13 cellular contexts compared by ENCODE assay signal in the genomic region with DNA sequence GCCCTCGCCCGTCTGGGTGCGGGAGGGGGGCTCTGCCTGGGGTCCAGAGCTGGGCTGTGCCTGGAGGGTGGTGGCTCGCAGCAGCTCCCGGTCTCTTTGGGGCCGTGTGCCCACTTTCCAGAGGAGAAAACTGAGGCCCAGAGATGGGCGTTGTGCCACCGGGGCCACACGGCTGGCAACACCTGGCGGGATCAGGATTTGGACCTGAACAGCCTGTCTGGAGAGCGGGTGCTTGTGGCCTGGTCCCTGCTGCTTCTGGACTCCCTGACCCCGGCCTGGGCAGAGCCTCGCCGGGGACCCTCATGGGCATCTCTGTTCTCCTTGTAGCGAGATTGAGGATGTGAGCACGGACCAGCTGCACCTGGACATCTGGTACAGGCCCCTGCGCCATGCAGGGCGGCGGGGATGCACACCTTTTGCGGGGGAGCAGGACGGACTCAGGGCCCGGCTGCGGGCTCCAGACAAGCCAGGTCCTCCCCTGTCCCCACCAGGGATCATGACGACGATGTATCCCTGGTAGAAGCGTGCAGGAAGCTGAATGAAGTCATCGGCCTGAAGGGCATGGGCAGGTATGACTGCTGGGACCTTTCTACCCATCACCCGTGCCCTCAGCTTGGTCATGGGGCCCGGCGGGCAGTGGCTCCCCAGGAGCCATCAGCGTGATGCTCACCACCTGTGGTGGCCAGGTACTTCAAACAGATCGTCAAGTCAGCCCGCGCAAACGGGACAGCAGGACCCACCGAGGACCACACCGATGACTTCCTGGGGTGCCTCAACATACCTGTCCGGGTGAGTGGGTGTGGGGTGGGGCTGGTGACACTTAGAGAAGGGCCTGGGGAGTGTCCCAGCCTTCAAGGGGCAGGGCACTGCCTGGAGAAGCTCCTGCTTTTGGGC. TPM values are rescaled to one million over a fixed set of nuclear protein-coding genes. Genes with fewer than 3 reads are reported as not detected.
DNase-seq lines count a peak whose midpoint lies in the region; ATAC-seq and TF ChIP-seq lines count a peak whose summit lies in the region.
"Had no signal": no experiment of that assay in that cellular context is flagged by ENCODE, and none has a peak within 500 bp of the region (broad histone marks: within the 10 kb centered on the region; RNA-seq: fewer than 3 reads in every experiment).

No MANE protein-coding gene starts in this region.

- POLR2A ChIA-PET in HEK293 (lab: Yijun Ruan, JAX): interaction anchor here (0.9 to 1.8 kb wide), 4 partner anchors 8 to 270 kb away, joined by 3 to 10 read pairs (median 6); a partner anchor contains a TSS

- peaks cover 4% of the 10 kb centered on the region; the same call in 1 of the 2 replicates for H3K4me1 ChIP-seq in HEK293 (ENCODE audit: control insufficient read depth, insufficient read depth, low read length)
- peaks cover 9% of the 10 kb centered on the region for H3K4me1 ChIP-seq in neural progenitor cell
- H3K4me1 ChIP-seq: foreskin keratinocyte had no signal

- no peak overlapping the region for H3K27ac Mint-ChIP-seq in activated T-cell treated with anti-CD3 and anti-CD28 coated beads, Interleukin-2, amount 50 U/mL, for 72 hours
- H3K27ac Mint-ChIP-seq in neural progenitor cell: no peak overlapping the region

- no peaks in the 10 kb centered on the region for H3K79me2 ChIP-seq in neural progenitor cell (ENCODE audit: low read depth)

- H4K20me1 ChIP-seq in neural progenitor cell (ENCODE audit: low read depth): peaks cover 19% of the 10 kb centered on the region

- H3K27ac ChIP-seq in HEK293 (ENCODE audit: extremely low read depth, low read depth, low read length): no peak overlapping the region
- peak overlapping the region; percentile 41 for H3K27ac ChIP-seq in WERI-Rb-1
- no peak overlapping the region for H3K27ac ChIP-seq in neural progenitor cell
- H3K27ac ChIP-seq: adrenal gland, foreskin keratinocyte had no signal

- no peaks in the 10 kb centered on the region for H3K9me3 Mint-ChIP-seq in activated T-cell treated with anti-CD3 and anti-CD28 coated beads, Interleukin-2, amount 50 U/mL, for 72 hours
- H3K9me3 Mint-ChIP-seq in neural progenitor cell: no peaks in the 10 kb centered on the region

- peak overlapping the region; percentile 65 to 79 for H3K4me3 Mint-ChIP-seq in activated T-cell treated with anti-CD3 and anti-CD28 coated beads, Interleukin-2, amount 50 U/mL, for 72 hours
- peak overlapping the region; percentile 46 for H3K4me3 Mint-ChIP-seq in neural progenitor cell

- peaks cover 5% of the 10 kb centered on the region for H3F3A ChIP-seq in neural progenitor cell (ENCODE audit: low read depth)

- H3K9me3 ChIP-seq in HEK293 (ENCODE audit: control insufficient read depth, insufficient read depth, low read depth, low read length): no peaks in the 10 kb centered on the region
- no peaks in the 10 kb centered on the region for H3K9me3 ChIP-seq in WERI-Rb-1 (ENCODE audit: severe bottlenecking)
- H3K9me3 ChIP-seq in neural progenitor cell (ENCODE audit: low read depth): no peaks in the 10 kb centered on the region
- H3K9me3 ChIP-seq: adrenal gland had no signal

- no peak overlapping the region for H2AFZ ChIP-seq in neural progenitor cell (replicated peaks)

- no peaks in the 10 kb centered on the region for H3K36me3 Mint-ChIP-seq in activated T-cell treated with anti-CD3 and anti-CD28 coated beads, Interleukin-2, amount 50 U/mL, for 72 hours (ENCODE audit: insufficient read depth in 2 of 2)
- H3K36me3 Mint-ChIP-seq in neural progenitor cell: no peaks in the 10 kb centered on the region

- peaks cover 17% of the 10 kb centered on the region for H3K4me1 Mint-ChIP-seq in activated T-cell treated with anti-CD3 and anti-CD28 coated beads, Interleukin-2, amount 50 U/mL, for 72 hours (ENCODE audit: low read depth)
- peaks cover 18% of the 10 kb centered on the region for H3K4me1 Mint-ChIP-seq in neural progenitor cell

- CTCF ChIA-PET in HEK293 (lab: Yijun Ruan, JAX): no interaction called here

- no peaks in the 10 kb centered on the region for H3K27me3 Mint-ChIP-seq in activated T-cell treated with anti-CD3 and anti-CD28 coated beads, Interleukin-2, amount 50 U/mL, for 72 hours (ENCODE audit: low read depth)
- peaks cover 5% of the 10 kb centered on the region for H3K27me3 Mint-ChIP-seq in neural progenitor cell (ENCODE audit: insufficient read depth, low read depth)

- DNase-seq in activated T-cell treated with anti-CD3 and anti-CD28 coated beads, Interleukin-2, amount 50 U/mL, for 72 hours: no peak
- DNase-seq in activated T-cell treated with anti-CD3 and anti-CD28 coated beads for 4 hours (no peak), WERI-Rb-1 (no peak), neural progenitor cell (ENCODE audit: low spot score) (no peak), HuH-7.5 (ENCODE audit: low spot score) (no peak)
- DNase-seq: activated CD8-positive, alpha-beta memory T cell treated with anti-CD3 and anti-CD28 coated beads, Interleukin-2, amount 50 U/mL, for 48 hours; adrenal gland; cerebellar nuclear complex; foreskin keratinocyte; NCI-H1694 treated with DMSO at 0.1 percent for 48 hours had no signal

- H3K4me2 ChIP-seq in neural progenitor cell: no peak overlapping the region

- H3K27me3 ChIP-seq in WERI-Rb-1 (ENCODE audit: insufficient read depth, low read depth, severe bottlenecking): peaks cover 22% of the 10 kb centered on the region
- peaks cover 81% of the 10 kb centered on the region for H3K27me3 ChIP-seq in neural progenitor cell
- H3K27me3 ChIP-seq: adrenal gland had no signal

- H3K36me3 ChIP-seq in HEK293 (ENCODE audit: control insufficient read depth in 2 of 2, insufficient read depth in 1 of 2, low read length in 2 of 2) (no peaks in the 10 kb centered on the region), WERI-Rb-1 (no peaks in the 10 kb centered on the region), neural progenitor cell (no peaks in the 10 kb centered on the region)
- H3K36me3 ChIP-seq: adrenal gland had no signal

- no peak overlapping the region for H3K4me3 ChIP-seq in HEK293 (ENCODE audit: low read depth, low read length)
- H3K4me3 ChIP-seq in WERI-Rb-1 (ENCODE audit: low read depth, low read length): no peak overlapping the region
- no peak overlapping the region for H3K4me3 ChIP-seq in neural progenitor cell
- H3K4me3 ChIP-seq: adrenal gland had no signal

- H3K9ac ChIP-seq in neural progenitor cell: no peak overlapping the region

- TF ChIP-seq CTCF in HEK293 (tag by site-specific recombination; IDR thresholded peaks at IDR 0.05) (no peak), WERI-Rb-1 (IDR thresholded peaks at IDR 0.05; ENCODE audit: low read depth, low read length) (no peak), neural progenitor cell (IDR thresholded peaks at IDR 0.05) (no peak)

- ATAC-seq in activated T-cell treated with anti-CD3 and anti-CD28 coated beads, Interleukin-2, amount 50 U/mL, for 72 hours (replicated peaks in 1 of 2): no peak
- no peak for ATAC-seq in GM21423 (IDR thresholded peaks at IDR 0.05; ENCODE audit: unreplicated experiment)
- no peak for ATAC-seq in GM19395 (IDR thresholded peaks at IDR 0.05; ENCODE audit: unreplicated experiment)

TF ChIP-seq in HEK293, 187 proteins besides CTCF, POLR2A, EP300 and RAD21:
- no peak for TF ChIP-seq ZNF394 (tag by site-specific recombination; IDR thresholded peaks at IDR 0.05; ENCODE audit: borderline replicate concordance)
- TF ChIP-seq, protein P1, sequence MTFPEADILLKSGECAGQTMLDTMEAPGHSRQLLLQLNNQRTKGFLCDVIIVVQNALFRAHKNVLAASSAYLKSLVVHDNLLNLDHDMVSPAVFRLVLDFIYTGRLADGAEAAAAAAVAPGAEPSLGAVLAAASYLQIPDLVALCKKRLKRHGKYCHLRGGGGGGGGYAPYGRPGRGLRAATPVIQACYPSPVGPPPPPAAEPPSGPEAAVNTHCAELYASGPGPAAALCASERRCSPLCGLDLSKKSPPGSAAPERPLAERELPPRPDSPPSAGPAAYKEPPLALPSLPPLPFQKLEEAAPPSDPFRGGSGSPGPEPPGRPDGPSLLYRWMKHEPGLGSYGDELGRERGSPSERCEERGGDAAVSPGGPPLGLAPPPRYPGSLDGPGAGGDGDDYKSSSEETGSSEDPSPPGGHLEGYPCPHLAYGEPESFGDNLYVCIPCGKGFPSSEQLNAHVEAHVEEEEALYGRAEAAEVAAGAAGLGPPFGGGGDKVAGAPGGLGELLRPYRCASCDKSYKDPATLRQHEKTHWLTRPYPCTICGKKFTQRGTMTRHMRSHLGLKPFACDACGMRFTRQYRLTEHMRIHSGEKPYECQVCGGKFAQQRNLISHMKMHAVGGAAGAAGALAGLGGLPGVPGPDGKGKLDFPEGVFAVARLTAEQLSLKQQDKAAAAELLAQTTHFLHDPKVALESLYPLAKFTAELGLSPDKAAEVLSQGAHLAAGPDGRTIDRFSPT (tag by site-specific recombination; IDR thresholded peaks at IDR 0.05): peak; percentile 9; the same call in 1 of the 2 replicates
TF ChIP-seq in HEK293: peak in this region for 1.

RNA-seq across cellular contexts. Expression of a gene that starts 8.3 kb away (rescaled TPM):
- total RNA-seq in activated T-cell treated with anti-CD3 and anti-CD28 coated beads, Interleukin-2, amount 50 U/mL, for 72 hours: 1 to 10 TPM in 1 of 2 donors, under 1 TPM in 1; 0.26 to 1.1 TPM
- 0.34 and 4.0 TPM in 2 replicates for total RNA-seq in neural progenitor cell (ENCODE audit: low replicate concordance)

RNA-seq across cellular contexts. Expression of a gene that starts 9.9 kb away (rescaled TPM):
- total RNA-seq in activated T-cell treated with anti-CD3 and anti-CD28 coated beads, Interleukin-2, amount 50 U/mL, for 72 hours: 10 to 100 TPM; 39.1 to 44.8 TPM
- total RNA-seq in neural progenitor cell (ENCODE audit: low replicate concordance): 22.4 and 60.6 TPM in 2 replicates

RNA-seq across cellular contexts. Expression of a gene that starts 10.0 kb away (rescaled TPM):
- 10 to 100 TPM; 22.1 to 23.8 TPM for total RNA-seq in activated T-cell treated with anti-CD3 and anti-CD28 coated beads, Interleukin-2, amount 50 U/mL, for 72 hours
- total RNA-seq in neural progenitor cell (ENCODE audit: low replicate concordance): 11.8 and 22.7 TPM in 2 replicates

RNA-seq across cellular contexts. Expression of a gene that starts 32.3 kb away (rescaled TPM):
- 100 to 1,000 TPM; 225 to 231 TPM for total RNA-seq in activated T-cell treated with anti-CD3 and anti-CD28 coated beads, Interleukin-2, amount 50 U/mL, for 72 hours
- 184 and 239 TPM in 2 replicates for total RNA-seq in neural progenitor cell (ENCODE audit: low replicate concordance)
